ENCODE assay signal across 12 cellular contexts in the genomic region with DNA sequence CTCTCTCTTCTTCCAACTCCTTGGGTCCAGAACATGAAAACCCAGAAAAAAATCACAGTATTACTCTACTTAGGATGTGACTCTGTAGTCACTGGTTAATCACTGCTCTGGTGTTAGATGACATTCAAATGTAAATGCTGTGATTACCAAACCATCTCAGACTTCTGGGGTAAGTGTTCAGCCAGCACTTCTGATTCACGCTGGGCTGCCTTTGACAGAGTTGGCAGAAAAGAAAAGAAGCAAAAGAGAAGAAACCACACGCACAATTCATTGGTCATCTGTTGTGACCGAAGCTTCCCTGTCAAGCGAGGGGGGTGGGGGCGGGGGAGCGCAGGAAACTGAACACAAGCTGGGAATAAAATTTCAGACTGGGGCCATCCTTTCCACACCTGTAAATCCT.
DNase-seq lines count a peak whose midpoint lies in the region; ATAC-seq and TF ChIP-seq lines count a peak whose summit lies in the region.
"Had no signal": no experiment of that assay in that cellular context is flagged by ENCODE, and none has a peak within 500 bp of the region (broad histone marks: within the 10 kb centered on the region; RNA-seq: fewer than 3 reads in every experiment).

No MANE protein-coding gene starts in this region.

- H3K9me3 Mint-ChIP-seq in brain: peaks cover 0 to under 1% (median 0%) of the 10 kb centered on the region in 5 experiments
- H3K9me3 Mint-ChIP-seq in progenitor cell of endocrine pancreas (ENCODE audit: low read depth): no peaks in the 10 kb centered on the region
- H3K9me3 Mint-ChIP-seq: activated B cell treated with CpG ODN at 0.5 μM for 24 hours; naive thymus-derived CD4-positive, alpha-beta T cell had no signal

- H3K4me3 ChIP-seq in HAP-1 (no peak overlapping the region), stomach smooth muscle (ENCODE audit: low read length in 2 of 2) (no peak overlapping the region)

- H3K4me1 Mint-ChIP-seq in brain (peaks cover 100% of the 10 kb centered on the region), progenitor cell of endocrine pancreas (ENCODE audit: low read depth) (peaks cover 15% of the 10 kb centered on the region)

- no peaks in the 10 kb centered on the region for H3K27me3 ChIP-seq in HAP-1 (ENCODE audit: low read depth)
- H3K27me3 ChIP-seq in stomach smooth muscle (ENCODE audit: control insufficient read depth in 1 of 2, insufficient read depth in 2 of 2, low read length in 2 of 2): no peaks in the 10 kb centered on the region

- H3K27me3 Mint-ChIP-seq in brain: peaks cover 3% of the 10 kb centered on the region
- peaks cover 84% of the 10 kb centered on the region for H3K27me3 Mint-ChIP-seq in progenitor cell of endocrine pancreas

- no peak for ATAC-seq in GM21723 (IDR thresholded peaks at IDR 0.05; ENCODE audit: unreplicated experiment)
- ATAC-seq: naive thymus-derived CD4-positive, alpha-beta T cell had no signal

- H3K9ac ChIP-seq in stomach smooth muscle (ENCODE audit: low read length in 2 of 2): no peak overlapping the region

- in situ Hi-C loops in HAP-1 (cut with MboI; ENCODE audit: low sequenced_read_pairs) (no loop called here), GM13977 (cut with MboI; ENCODE audit: low pct_unique_long_range_greater_than_20kb, low sequenced_read_pairs, unreplicated experiment) (no loop called here)

- H3K27ac ChIP-seq in stomach smooth muscle (ENCODE audit: low read length): peak overlapping the region; percentile 18

- no peak for TF ChIP-seq CTCF in brain (conservative IDR thresholded peaks at IDR 0.05)
- TF ChIP-seq CTCF in GM13977 (IDR thresholded peaks at IDR 0.05; ENCODE audit: extremely low read depth, insufficient read depth, missing control alignments): no peak
- no peak for TF ChIP-seq CTCF in progenitor cell of endocrine pancreas (IDR thresholded peaks at IDR 0.05; ENCODE audit: unreplicated experiment)

- peak overlapping the region; percentile 21 to 59 (median 31) for H3K4me3 Mint-ChIP-seq in brain
- no peak overlapping the region for H3K4me3 Mint-ChIP-seq in progenitor cell of endocrine pancreas (ENCODE audit: low read depth)
- H3K4me3 Mint-ChIP-seq: activated B cell treated with CpG ODN at 0.5 μM for 24 hours; naive thymus-derived CD4-positive, alpha-beta T cell had no signal

- H3K36me3 ChIP-seq in HAP-1 (replicated peaks) (no peaks in the 10 kb centered on the region), stomach smooth muscle (ENCODE audit: control insufficient read depth in 2 of 2, insufficient read depth in 2 of 2, low read length in 2 of 2) (no peaks in the 10 kb centered on the region)

- no peaks in the 10 kb centered on the region for H3K9me3 ChIP-seq in HAP-1
- H3K9me3 ChIP-seq in stomach smooth muscle (ENCODE audit: control insufficient read depth in 2 of 2, low read length in 2 of 2): no peaks in the 10 kb centered on the region

- peak; percentile 70 to 81 for DNase-seq in HAP-1 (ENCODE audit: low spot score in 2 of 2)
- peak; percentile 53 for DNase-seq in left kidney (ENCODE audit: low read depth, low spot score)
- no peak for DNase-seq in germinal center (ENCODE audit: low spot score)
- no peak for DNase-seq in GM13977 (ENCODE audit: low spot score)
- DNase-seq in progenitor cell of endocrine pancreas (ENCODE audit: low spot score, unreplicated experiment): no peak
- DNase-seq: activated B cell treated with CpG ODN at 0.5 μM for 24 hours; erythroblast; naive thymus-derived CD4-positive, alpha-beta T cell; NCI-H1417 had no signal

- H3K4me1 ChIP-seq in HAP-1 (peaks cover 69% of the 10 kb centered on the region), stomach smooth muscle (ENCODE audit: control insufficient read depth, insufficient read depth, low read length) (peaks cover 10% of the 10 kb centered on the region)

- H3K36me3 Mint-ChIP-seq in brain (no peaks in the 10 kb centered on the region), progenitor cell of endocrine pancreas (ENCODE audit: insufficient read depth) (no peaks in the 10 kb centered on the region)

- H3K27ac Mint-ChIP-seq in brain (peak overlapping the region; percentile 46 to 97 (median 88)), progenitor cell of endocrine pancreas (no peak overlapping the region)
- H3K27ac Mint-ChIP-seq: activated B cell treated with CpG ODN at 0.5 μM for 24 hours; naive thymus-derived CD4-positive, alpha-beta T cell had no signal

Comparison
In these comparisons a context has a peak if more than half of its experiments do, and no peak if none do; other contexts are left out.
1. DNase-seq: peak in HAP-1 (2 of 2) and left kidney (single experiment); none in germinal center (single experiment), GM13977 (single experiment) and progenitor cell of endocrine pancreas (single experiment).